ENCODE assay signal across 17 cellular contexts in genomic region chr9:101307524-101308213, GRCh38.
"Had no signal": no experiment of that assay in that cellular context is flagged by ENCODE, and none has a peak within 500 bp of the region (broad histone marks: within the 10 kb centered on the region; RNA-seq: fewer than 3 reads in every experiment).

No MANE protein-coding gene starts in this region.

- ATAC-seq: activated CD4-positive, alpha-beta T cell treated with anti-CD3 and anti-CD28 coated beads for 36 hours; activated CD8-positive, alpha-beta T cell treated with anti-CD3 and anti-CD28 coated beads for 36 hours; activated T-cell treated with anti-CD3 and anti-CD28 coated beads, Interleukin-2, amount 50 U/mL, for 72 hours; lower lobe of right lung; naive thymus-derived CD4-positive, alpha-beta T cell; stimulated activated naive B cell treated with anti-CD40 and anti-IgM and Interleukin-4, amounts not matched to agents 10 μg/mL and 1 μg/mL and 100 μg/mL, for 72 hours had no signal

- H3K4me3 ChIP-seq: lower lobe of right lung, right lobe of liver had no signal

- DNase-seq: activated CD4-positive, alpha-beta T cell treated with anti-CD3 and anti-CD28 coated beads for 36 hours; activated CD8-positive, alpha-beta memory T cell treated with anti-CD3 and anti-CD28 coated beads, Interleukin-2, amount 50 U/mL, for 4 hours; activated CD8-positive, alpha-beta T cell treated with anti-CD3 and anti-CD28 coated beads for 36 hours; activated naive CD8-positive, alpha-beta T cell treated with anti-CD3 and anti-CD28 coated beads, Interleukin-2, amount 10 ng/mL, durations not matched to agents 7 days and 5 days; activated T-cell treated with anti-CD3 and anti-CD28 coated beads, Interleukin-2, amount 50 U/mL, for 72 hours; aorta; central memory CD4-positive, alpha-beta T cell; cortex of kidney; effector CD8-positive, alpha-beta T cell; lower lobe of right lung; naive thymus-derived CD4-positive, alpha-beta T cell; right lobe of liver; stimulated activated CD4-positive, alpha-beta T cell treated with anti-CD3 and anti-CD28 coated beads, Interleukin-2, amount 100 ng/mL, for 24 hours; stimulated activated naive B cell treated with anti-CD40 and anti-IgM and Interleukin-4, amounts not matched to agents 10 μg/mL and 1 μg/mL and 100 μg/mL, for 72 hours; T-helper 1 cell; trophoblast cell; WERI-Rb-1 had no signal

- H3K27me3 ChIP-seq: right lobe of liver had no signal

- H3K9me3 ChIP-seq: lower lobe of right lung, right lobe of liver had no signal

- H3K4me1 ChIP-seq: lower lobe of right lung had no signal

- H3K36me3 ChIP-seq: lower lobe of right lung, right lobe of liver, WERI-Rb-1 had no signal

- H3K27ac ChIP-seq: lower lobe of right lung, right lobe of liver, WERI-Rb-1 had no signal
